In the genomic region with DNA sequence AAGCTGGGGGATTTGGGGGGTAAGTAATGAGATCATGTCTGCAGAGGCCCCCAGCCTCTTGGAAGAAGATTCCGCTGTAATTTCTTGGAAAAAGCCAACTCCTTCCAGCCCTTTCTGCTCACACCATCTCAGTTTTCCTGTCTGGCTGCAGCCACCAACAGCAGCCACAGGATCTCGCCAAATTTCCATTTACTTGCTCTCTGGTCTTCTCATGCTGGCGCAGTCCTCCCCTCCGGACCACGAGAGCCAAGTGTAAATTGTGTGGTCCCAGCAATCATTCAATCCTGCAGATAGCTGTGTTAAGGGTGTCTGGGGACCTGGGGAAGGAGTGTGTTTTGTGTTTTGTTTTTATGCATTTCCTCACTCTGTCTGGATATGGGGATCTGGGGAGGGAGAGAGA, we compare ENCODE assay signal across 19 cellular contexts. TPM values are rescaled to one million over a fixed set of nuclear protein-coding genes. Genes with fewer than 3 reads are reported as not detected.
DNase-seq lines count a peak whose midpoint lies in the region; ATAC-seq, FAIRE-seq and TF ChIP-seq lines count a peak whose summit lies in the region.
"Had no signal": no experiment of that assay in that cellular context is flagged by ENCODE, and none has a peak within 500 bp of the region (broad histone marks: within the 10 kb centered on the region; RNA-seq: fewer than 3 reads in every experiment).

No MANE protein-coding gene starts in this region.

- H3K4me1 ChIP-seq in GM23338 (ENCODE audit: insufficient read depth) (no peaks in the 10 kb centered on the region), K562 (replicated peaks in 1 of 2; ENCODE audit: control insufficient read depth in 2 of 2, insufficient read depth in 2 of 2, low read length in 2 of 2) (peaks cover 0 to 8% of the 10 kb centered on the region in 2 experiments; a peak in 2 of 5 replicates), trophoblast cell (ENCODE audit: control insufficient read depth in 1 of 2, insufficient read depth in 2 of 2, low read length in 2 of 2) (peaks cover 22 to 30% of the 10 kb centered on the region in 2 experiments)

- CTCF ChIA-PET in K562 (lab: Yijun Ruan, JAX; ENCODE audit: low intra/inter-chr PET ratio) = no interaction called here

- H3K4me3 Mint-ChIP-seq in GM23338 = no peak overlapping the region
- H3K4me3 Mint-ChIP-seq in glutamatergic neuron (ENCODE audit: unreplicated experiment) = peak overlapping the region; percentile 39
- H3K4me3 Mint-ChIP-seq: CD4-positive, alpha-beta T cell had no signal

- no peak for ATAC-seq in GM23338
- ATAC-seq in K562 = no peak; the same call in 2 of the 3 replicates
- ATAC-seq: PC-3 had no signal

- H4K20me1 ChIP-seq in GM23338 (replicated peaks; ENCODE audit: insufficient read depth) = no peaks in the 10 kb centered on the region
- H4K20me1 ChIP-seq in K562 (replicated peaks; ENCODE audit: control insufficient read depth, insufficient read depth, low read length) = no peaks in the 10 kb centered on the region

- POLR2A ChIA-PET in K562 (lab: Yijun Ruan, JAX) = interaction anchor here (1.3 kb wide), 1 partner anchor 156 kb away, joined by 3 read pairs; no protein-coding TSS in a partner anchor

- no peak for TF ChIP-seq RAD21 in K562 (CRISPR knock-in tag; conservative IDR thresholded peaks at IDR 0.05 in 1 of 2, IDR thresholded peaks at IDR 0.05 in 1 of 2)

- H3K27ac Mint-ChIP-seq in GM23338 (no peak overlapping the region), glutamatergic neuron (ENCODE audit: unreplicated experiment) (no peak overlapping the region)
- H3K27ac Mint-ChIP-seq: CD4-positive, alpha-beta T cell had no signal

- H3K9me3 Mint-ChIP-seq in GM23338 (no peaks in the 10 kb centered on the region), glutamatergic neuron (ENCODE audit: unreplicated experiment) (peaks cover 6% of the 10 kb centered on the region)
- H3K9me3 Mint-ChIP-seq: CD4-positive, alpha-beta T cell had no signal

- 0 out of 2 replicates have a peak overlapping the region, but pooled peaks have one; percentile 43 for H2AFZ ChIP-seq in GM23338
- H2AFZ ChIP-seq in K562 (ENCODE audit: low read depth, low read length) = no peak overlapping the region
- H2AFZ ChIP-seq in trophoblast cell (ENCODE audit: insufficient read depth, low read length, poor library complexity) = no peak overlapping the region

- H3K27me3 ChIP-seq in GM23338 (ENCODE audit: insufficient read depth) = no peaks in the 10 kb centered on the region
- no peaks in the 10 kb centered on the region for H3K27me3 ChIP-seq in K562 (ENCODE audit: control insufficient read depth in 2 of 2, insufficient read depth in 2 of 2, low read length in 2 of 2)
- no peaks in the 10 kb centered on the region for H3K27me3 ChIP-seq in trophoblast cell (ENCODE audit: insufficient read depth, low read length)

- H3K4me1 Mint-ChIP-seq in GM23338 = peaks cover 6% of the 10 kb centered on the region; the same call in 2 of the 3 replicates
- peaks cover 16% of the 10 kb centered on the region for H3K4me1 Mint-ChIP-seq in glutamatergic neuron (ENCODE audit: low read depth, unreplicated experiment)

- H4K8ac ChIP-seq in trophoblast cell (ENCODE audit: low read depth, low read length) = peak overlapping the region; percentile 50

- H3K9me3 ChIP-seq in K562 (replicated peaks; ENCODE audit: control insufficient read depth, insufficient read depth, low read depth, low read length) = no peaks in the 10 kb centered on the region
- no peaks in the 10 kb centered on the region for H3K9me3 ChIP-seq in trophoblast cell (ENCODE audit: insufficient read depth, low read depth, low read length)

- H3K27me3 Mint-ChIP-seq in GM23338 (ENCODE audit: insufficient read depth, low read depth, poor library complexity) (peaks cover 3% of the 10 kb centered on the region), glutamatergic neuron (ENCODE audit: unreplicated experiment) (no peaks in the 10 kb centered on the region)
- H3K27me3 Mint-ChIP-seq: CD4-positive, alpha-beta T cell had no signal

- H2BK5ac ChIP-seq in trophoblast cell (ENCODE audit: low read depth, low read length, poor library complexity) = no peak overlapping the region

- BruUV-seq in K562 (replicated peaks; lab: Mats Ljungman, UMichigan) = no TSS peak

- H3K36me3 ChIP-seq in GM23338 (ENCODE audit: insufficient read depth) (no peaks in the 10 kb centered on the region), K562 (ENCODE audit: control insufficient read depth, insufficient read depth, low read length) (no peaks in the 10 kb centered on the region), trophoblast cell (ENCODE audit: control insufficient read depth in 1 of 2, insufficient read depth in 2 of 2, low read length in 2 of 2) (no peaks in the 10 kb centered on the region)

- TF ChIP-seq POLR2A in K562 (conservative IDR thresholded peaks at IDR 0.05) = no peak

- H4K91ac ChIP-seq in trophoblast cell (ENCODE audit: low read depth, low read length) = peak overlapping the region; percentile 54

- H3K18ac ChIP-seq in trophoblast cell (ENCODE audit: low read length) = peak overlapping the region; percentile 14

- peaks cover 42% of the 10 kb centered on the region for H3K79me1 ChIP-seq in trophoblast cell (ENCODE audit: low read length)

- peak overlapping the region; percentile 26 for H2BK120ac ChIP-seq in trophoblast cell (ENCODE audit: insufficient read depth, low read length, poor library complexity)

- H3K9ac ChIP-seq in K562 (ENCODE audit: insufficient read depth in 1 of 2, low read depth in 2 of 2, low read length in 2 of 2) = no peak overlapping the region; a peak in 1 of 4 replicates
- no peak overlapping the region for H3K9ac ChIP-seq in trophoblast cell (ENCODE audit: low read length)

- H3K23ac ChIP-seq in trophoblast cell (ENCODE audit: low read length) = no peak overlapping the region

- H3F3A ChIP-seq in GM23338 (replicated peaks; ENCODE audit: low read depth) = no peaks in the 10 kb centered on the region

- no peak overlapping the region for H3K4me3 ChIP-seq in GM23338
- no peak overlapping the region for H3K4me3 ChIP-seq in K562
- no peak overlapping the region for H3K4me3 ChIP-seq in trophoblast cell (ENCODE audit: low read depth, low read length)

- no peak for TF ChIP-seq EP300 in K562 (IDR thresholded peaks at IDR 0.05; ENCODE audit: low read length)

- H3K9me1 ChIP-seq in K562 (ENCODE audit: control insufficient read depth, insufficient read depth, low read length) = no peaks in the 10 kb centered on the region

- peak; percentile 6 for FAIRE-seq in K562 (lab: Jason Lieb, UNC)
- FAIRE-seq: GM12892, GM19239 had no signal

- H3K27ac ChIP-seq in GM23338 (ENCODE audit: low read depth) (no peak overlapping the region), K562 (ENCODE audit: extremely low read depth, low read depth, low read length) (no peak overlapping the region), trophoblast cell (ENCODE audit: low read depth, low read length) (no peak overlapping the region)

- in situ Hi-C loops in K562 (cut with MboI) = no loop called here

- H3K14ac ChIP-seq in trophoblast cell (ENCODE audit: low read length) = peak overlapping the region; percentile 16

- H3K79me2 ChIP-seq in GM23338 (replicated peaks; ENCODE audit: insufficient read depth) (no peaks in the 10 kb centered on the region), K562 (ENCODE audit: control insufficient read depth, insufficient read depth, low read length) (no peaks in the 10 kb centered on the region), trophoblast cell (ENCODE audit: control insufficient read depth, insufficient read depth, low read length, poor library complexity) (peaks cover 2% of the 10 kb centered on the region)

- no peak overlapping the region for H4K12ac ChIP-seq in trophoblast cell (ENCODE audit: low read depth, low read length)

- TF ChIP-seq CTCF in GM23338 (conservative IDR thresholded peaks at IDR 0.05; ENCODE audit: low read depth in 2 of 2) (no peak), K562 (IDR thresholded peaks at IDR 0.05 in 2 of 3, conservative IDR thresholded peaks at IDR 0.05 in 1 of 3; ENCODE audit: insufficient read depth in 2 of 3, low read depth in 1 of 3, low read length in 3 of 3) (no peak), glutamatergic neuron (IDR thresholded peaks at IDR 0.05; ENCODE audit: partially characterized antibody, unreplicated experiment) (no peak)

- WGBS in K562 (ENCODE audit: insufficient coverage, low coverage, missing lambda C conversion rate) = 41% methylated on average over 5 of the region's 5 CpGs
- WGBS in trophoblast cell (ENCODE audit: extremely low coverage, insufficient coverage, insufficient read length) = no CpG with 5 or more reads among the region's 5 CpGs

- peak overlapping the region; percentile 83 for H2AK5ac ChIP-seq in trophoblast cell (ENCODE audit: low read length)

- H3K9me2 ChIP-seq in GM23338 (ENCODE audit: insufficient read depth) = no peaks in the 10 kb centered on the region

- DNase-seq in GM23338 (ENCODE audit: low spot score) (no peak), K562 (ENCODE audit: extremely low read depth in 1 of 4, low spot score in 3 of 4) (no peak), glutamatergic neuron (no peak), trophoblast cell (no peak), T-helper 2 cell (no peak), cerebellum (ENCODE audit: low spot score) (no peak), H4 (ENCODE audit: low spot score) (no peak)
- DNase-seq: ACHN; CD4-positive, alpha-beta T cell; DND-41; GDM1; MM.1S; NCI-H1105; NCI-H1694 treated with DMSO at 0.1 percent for 48 hours; NCI-H345; NCI-H526 treated with DMSO at 0.1 percent for 48 hours; PC-3 had no signal

- intact Hi-C loops in K562 (cut with micrococcal nuclease) = no loop called here

- no peak overlapping the region for H3K4me2 ChIP-seq in GM23338
- H3K4me2 ChIP-seq in K562 (ENCODE audit: insufficient read depth, low read length) = no peak overlapping the region
- H3K4me2 ChIP-seq in trophoblast cell (ENCODE audit: low read length) = no peak overlapping the region

- H2BK12ac ChIP-seq in trophoblast cell (ENCODE audit: low read length) = peak overlapping the region; percentile 93

- no peak overlapping the region for H3K4ac ChIP-seq in trophoblast cell (ENCODE audit: low read depth, low read length)

- H3K36me3 Mint-ChIP-seq in GM23338 (ENCODE audit: low read depth) = no peaks in the 10 kb centered on the region
- peaks cover 4% of the 10 kb centered on the region for H3K36me3 Mint-ChIP-seq in glutamatergic neuron (ENCODE audit: unreplicated experiment)

RNA-seq across cellular contexts. Expression of a gene that starts 49.5 kb away (rescaled TPM):
- 16.5 and 20.2 TPM in 2 replicates for total RNA-seq in GM23338 (2014; rRNA removed; shearing (Covaris generic))
- 11.3 and 11.6 TPM in 2 replicates for polyA plus RNA-seq in GM23338 (2016; fragmentation: Nextera tagmentation; extraction: Ambion mirVana)
- 5.8 and 11.8 TPM in 2 replicates for total RNA-seq in K562 (2011; cell fraction: chromatin; rRNA removed; ENCODE audit: low replicate concordance)
- 8.6 and 12.8 TPM in 2 replicates for total RNA-seq in K562 (2011; cell fraction: nucleolus; rRNA removed)
- 5.2 and 5.6 TPM in 2 replicates for total RNA-seq in K562 (2011; cell fraction: nucleoplasm; rRNA removed)
- total RNA-seq in K562 (2014; rRNA removed) = 18.2 and 21.8 TPM in 2 replicates
- 12.4 and 14.2 TPM in 2 replicates for total RNA-seq in K562 (2014; rRNA removed; fragmentation: Illumina TruSeq; extraction: Trizol)
- 15.5 and 16.9 TPM in 2 replicates for total RNA-seq in K562 (2015; rRNA removed; fragmentation: Illumina TruSeq; extraction: Trizol)
- 28.8 and 33.2 TPM in 2 replicates for total RNA-seq in K562 (2021)
- 17.4 and 18.1 TPM in 2 replicates for polyA plus RNA-seq in K562 (2011; rRNA removed)
- polyA plus RNA-seq in K562 (2011; cell fraction: cytosol; rRNA removed) = 21.7 and 26.7 TPM in 2 replicates
- polyA plus RNA-seq in K562 (2011; cell fraction: nucleus; rRNA removed) = 12.9 and 14.4 TPM in 2 replicates
- 14.6 and 18.9 TPM in 2 replicates for polyA plus RNA-seq in K562 (2012)
- polyA plus RNA-seq in K562 (2014; fragmentation: Illumina TruSeq; extraction: Trizol) = 15.5 and 16.9 TPM in 2 replicates
- 1 to 10 TPM; 5.2 to 6.9 TPM for polyA plus RNA-seq in K562 (2014; fragmentation: Nextera tagmentation; extraction: Ambion mirVana)
- 14.5 and 18.7 TPM in 2 replicates for polyA plus RNA-seq in K562 (2014; rRNA removed)
- polyA minus RNA-seq in K562 (2011; rRNA and poly(A)+ RNA removed) = 15.3 and 18.8 TPM in 2 replicates
- polyA minus RNA-seq in K562 (2011; cell fraction: cytosol; rRNA and poly(A)+ RNA removed) = 17.8 and 19.0 TPM in 2 replicates
- 4.6 and 6.1 TPM in 2 replicates for polyA minus RNA-seq in K562 (2011; cell fraction: nucleus; rRNA and poly(A)+ RNA removed)
- total RNA-seq in glutamatergic neuron (ENCODE audit: unreplicated experiment) = 13.9 TPM
- polyA plus RNA-seq in trophoblast cell (2013) = 3.3 and 3.7 TPM in 2 replicates
- total RNA-seq in cerebellum = 11.9 TPM
- total RNA-seq in H4 (2014; rRNA removed; shearing (Covaris generic)) = 9.1 and 11.3 TPM in 2 replicates
